31 cellular contexts compared by ENCODE assay signal in the genomic region with DNA sequence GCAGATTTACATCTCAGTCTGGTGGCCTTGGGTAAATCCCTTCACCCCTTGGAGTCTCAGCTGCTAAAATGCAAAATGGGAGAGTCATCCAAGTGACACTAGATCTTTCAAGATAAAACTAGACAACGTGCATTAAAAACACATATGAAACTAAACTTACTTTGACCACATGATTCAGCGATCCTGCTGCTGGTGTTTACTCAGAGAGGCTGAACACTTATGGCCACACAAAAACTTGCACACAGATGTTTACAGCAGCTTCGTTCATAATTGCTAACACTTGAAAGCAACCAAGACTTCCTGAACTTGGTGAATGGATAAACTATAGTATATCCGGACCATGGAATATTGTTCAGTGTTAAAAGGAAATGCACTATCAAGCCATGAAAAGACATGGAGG. TPM values are rescaled to one million over a fixed set of nuclear protein-coding genes. Genes with fewer than 3 reads are reported as not detected.
DNase-seq lines count a peak whose midpoint lies in the region; ATAC-seq, FAIRE-seq and TF ChIP-seq lines count a peak whose summit lies in the region.
"Had no signal": no experiment of that assay in that cellular context is flagged by ENCODE, and none has a peak within 500 bp of the region (broad histone marks: within the 10 kb centered on the region; RNA-seq: fewer than 3 reads in every experiment).

No MANE protein-coding gene starts in this region.

- no TSS peak for BruUV-seq in K562 (replicated peaks; lab: Mats Ljungman, UMichigan)

- intact Hi-C loops in K562 (cut with micrococcal nuclease): no loop called here

- H3K4me1 ChIP-seq in K562 (replicated peaks in 1 of 2; ENCODE audit: control insufficient read depth in 2 of 2, insufficient read depth in 2 of 2, low read length in 2 of 2): no peaks in the 10 kb centered on the region; a peak in 1 of 5 replicates
- H3K4me1 ChIP-seq in osteoblast (ENCODE audit: insufficient read depth, low read length): no peaks in the 10 kb centered on the region
- no peaks in the 10 kb centered on the region for H3K4me1 ChIP-seq in right atrium auricular region
- H3K4me1 ChIP-seq: Caco-2 had no signal

- no peaks in the 10 kb centered on the region for H3K36me3 ChIP-seq in K562 (ENCODE audit: control insufficient read depth, insufficient read depth, low read length)
- H3K36me3 ChIP-seq in osteoblast (ENCODE audit: insufficient read depth, low read length): no peaks in the 10 kb centered on the region
- no peaks in the 10 kb centered on the region for H3K36me3 ChIP-seq in right atrium auricular region

- H4K20me1 ChIP-seq in K562 (replicated peaks; ENCODE audit: control insufficient read depth, insufficient read depth, low read length) (no peaks in the 10 kb centered on the region), osteoblast (ENCODE audit: insufficient read depth, low read length) (no peaks in the 10 kb centered on the region)

- no peak for ATAC-seq in K562
- ATAC-seq: Panc1, T-helper 17 cell had no signal

- CTCF ChIA-PET in K562 (lab: Yijun Ruan, JAX; ENCODE audit: low intra/inter-chr PET ratio): no interaction called here

- H3K79me2 ChIP-seq in K562 (ENCODE audit: control insufficient read depth, insufficient read depth, low read length) (no peaks in the 10 kb centered on the region), osteoblast (ENCODE audit: insufficient read depth, low read length) (no peaks in the 10 kb centered on the region)

- H3K9me3 ChIP-seq in K562 (replicated peaks; ENCODE audit: control insufficient read depth, insufficient read depth, low read depth, low read length) (no peaks in the 10 kb centered on the region), osteoblast (ENCODE audit: low read depth, low read length) (no peaks in the 10 kb centered on the region), right atrium auricular region (no peaks in the 10 kb centered on the region)
- H3K9me3 ChIP-seq: Caco-2, SK-N-SH had no signal

- no peak overlapping the region for H3K4me2 ChIP-seq in K562 (ENCODE audit: insufficient read depth, low read length)
- no peak overlapping the region for H3K4me2 ChIP-seq in osteoblast (ENCODE audit: insufficient read depth, low read length)
- H3K4me2 ChIP-seq: SK-N-SH had no signal

- no peak overlapping the region for H3K27ac ChIP-seq in K562 (ENCODE audit: extremely low read depth, low read depth, low read length)
- H3K27ac ChIP-seq in osteoblast (ENCODE audit: low read depth, low read length): no peak overlapping the region
- no peak overlapping the region for H3K27ac ChIP-seq in right atrium auricular region

- H3K27me3 ChIP-seq in K562 (ENCODE audit: control insufficient read depth in 2 of 2, insufficient read depth in 2 of 2, low read length in 2 of 2) (peaks cover 8 to 12% of the 10 kb centered on the region in 2 experiments; a peak in 3 of 5 replicates), osteoblast (ENCODE audit: insufficient read depth, low read length) (no peaks in the 10 kb centered on the region), right atrium auricular region (no peaks in the 10 kb centered on the region)

- H2AFZ ChIP-seq in K562 (ENCODE audit: low read depth, low read length): no peak overlapping the region
- no peak overlapping the region for H2AFZ ChIP-seq in osteoblast (ENCODE audit: low read length)

- TF ChIP-seq CTCF in K562 (IDR thresholded peaks at IDR 0.05 in 2 of 3, conservative IDR thresholded peaks at IDR 0.05 in 1 of 3; ENCODE audit: insufficient read depth in 2 of 3, low read depth in 1 of 3, low read length in 3 of 3) (no peak), osteoblast (IDR thresholded peaks at IDR 0.05; ENCODE audit: extremely low read depth, low read depth, low read length) (no peak), right atrium auricular region (IDR thresholded peaks at IDR 0.05) (no peak)

- peak; percentile 28 for DNase-seq in H4 (ENCODE audit: low spot score)
- DNase-seq in NCI-H774 (lab: John Stamatoyannopoulos, UW): peak; percentile 20
- no peak for DNase-seq in K562 (ENCODE audit: extremely low read depth in 1 of 4, low spot score in 3 of 4)
- DNase-seq in iris pigment epithelial cell (ENCODE audit: low read depth): peak; percentile 3
- DNase-seq in islet precursor cell: no peak
- DNase-seq in osteoblast (ENCODE audit: insufficient read length, low spot score, missing footprints): no peak
- DNase-seq in right atrium auricular region (ENCODE audit: low spot score): no peak
- DNase-seq: C1 segment of cervical spinal cord; Caco-2; CD4-positive, alpha-beta memory T cell; DMS 273 treated with DMSO at 0.1 percent for 48 hours; DMS79; GF-D8; KG1; NCI-H1092; NCI-H1417 treated with DMSO at 0.1 percent for 48 hours; NCI-H1694 treated with DMSO at 0.1 percent for 48 hours; NCI-H2081 treated with DMSO at 0.1 percent for 48 hours; NCI-H2171; NCI-H345; NCI-H524 treated with DMSO at 0.1 percent for 48 hours; NCI-H82; SHP77 treated with DMSO at 0.1 percent for 48 hours; SK-N-SH; SW 1271; T-helper 17 cell had no signal

- no peak for TF ChIP-seq EP300 in K562 (IDR thresholded peaks at IDR 0.05; ENCODE audit: low read length)

- POLR2A ChIA-PET in K562 (lab: Yijun Ruan, JAX): no interaction called here

- H3K9me1 ChIP-seq in K562 (ENCODE audit: control insufficient read depth, insufficient read depth, low read length): no peaks in the 10 kb centered on the region

- 0% methylated on average over 4 of the region's 4 CpGs for WGBS in K562 (ENCODE audit: insufficient coverage, low coverage, missing lambda C conversion rate)

- H3K4me3 ChIP-seq in K562 (no peak overlapping the region), osteoblast (ENCODE audit: insufficient read depth, low read length) (no peak overlapping the region), right atrium auricular region (no peak overlapping the region)

- in situ Hi-C loops in K562 (cut with MboI): no loop called here

- no peak overlapping the region for H3K9ac ChIP-seq in K562 (ENCODE audit: insufficient read depth in 1 of 2, low read depth in 2 of 2, low read length in 2 of 2)
- H3K9ac ChIP-seq: SK-N-SH had no signal

- TF ChIP-seq RAD21 in K562 (CRISPR knock-in tag; conservative IDR thresholded peaks at IDR 0.05 in 1 of 2, IDR thresholded peaks at IDR 0.05 in 1 of 2): no peak

- TF ChIP-seq POLR2A in K562 (conservative IDR thresholded peaks at IDR 0.05): no peak

- FAIRE-seq in K562 (lab: Jason Lieb, UNC): no peak
- FAIRE-seq: GM12891, GM19239, H54 had no signal

TF ChIP-seq in K562, 482 proteins besides CTCF, POLR2A, EP300 and RAD21:
- peak; percentile 27; the same call in 1 of the 2 replicates for TF ChIP-seq FOSL1 (tag; conservative IDR thresholded peaks at IDR 0.05)
- peak; percentile 84 for TF ChIP-seq MAFG (tag; conservative IDR thresholded peaks at IDR 0.05)
- TF ChIP-seq FOXA3 (CRISPR knock-in tag; conservative IDR thresholded peaks at IDR 0.05 in 1 of 2, IDR thresholded peaks at IDR 0.05 in 1 of 2): peak in 1 of 2 experiments; percentile 86; a peak in 2 of 4 replicates
- TF ChIP-seq CBX3 (IDR thresholded peaks at IDR 0.05; ENCODE audit: borderline replicate concordance in 1 of 2, low read length in 2 of 2): no peak
- TF ChIP-seq ZNF316 (IDR thresholded peaks at IDR 0.05): peak; percentile 14; the same call in 1 of the 2 replicates
- TF ChIP-seq, protein P1, sequence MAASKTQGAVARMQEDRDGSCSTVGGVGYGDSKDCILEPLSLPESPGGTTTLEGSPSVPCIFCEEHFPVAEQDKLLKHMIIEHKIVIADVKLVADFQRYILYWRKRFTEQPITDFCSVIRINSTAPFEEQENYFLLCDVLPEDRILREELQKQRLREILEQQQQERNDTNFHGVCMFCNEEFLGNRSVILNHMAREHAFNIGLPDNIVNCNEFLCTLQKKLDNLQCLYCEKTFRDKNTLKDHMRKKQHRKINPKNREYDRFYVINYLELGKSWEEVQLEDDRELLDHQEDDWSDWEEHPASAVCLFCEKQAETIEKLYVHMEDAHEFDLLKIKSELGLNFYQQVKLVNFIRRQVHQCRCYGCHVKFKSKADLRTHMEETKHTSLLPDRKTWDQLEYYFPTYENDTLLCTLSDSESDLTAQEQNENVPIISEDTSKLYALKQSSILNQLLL (CRISPR knock-in tag; IDR thresholded peaks at IDR 0.05; ENCODE audit: borderline replicate concordance): no peak
- no peak for TF ChIP-seq ZFPM2 (CRISPR knock-in tag; IDR thresholded peaks at IDR 0.05)
- TF ChIP-seq PPARD (CRISPR knock-in tag; IDR thresholded peaks at IDR 0.05): no peak
- no peak for TF ChIP-seq ZNF165 (CRISPR knock-in tag; IDR thresholded peaks at IDR 0.05; ENCODE audit: borderline replicate concordance)
- TF ChIP-seq TSC22D4 (tag; IDR thresholded peaks at IDR 0.05): no peak
TF ChIP-seq in K562: peak in this region for 4.

RNA-seq across cellular contexts. Expression of a gene that starts 55.3 kb away (rescaled TPM):
- not detected in 2 replicates for total RNA-seq in H4 (2014; rRNA removed; shearing (Covaris generic))
- total RNA-seq in K562 (2011; cell fraction: chromatin; rRNA removed; ENCODE audit: low replicate concordance): not detected in 2 replicates
- total RNA-seq in K562 (2011; cell fraction: nucleolus; rRNA removed): not detected in 2 replicates
- not detected in 2 replicates for total RNA-seq in K562 (2011; cell fraction: nucleoplasm; rRNA removed)
- total RNA-seq in K562 (2014; rRNA removed): not detected in 2 replicates
- not detected in 2 replicates for total RNA-seq in K562 (2014; rRNA removed; fragmentation: Illumina TruSeq; extraction: Trizol)
- not detected in 2 replicates for total RNA-seq in K562 (2015; rRNA removed; fragmentation: Illumina TruSeq; extraction: Trizol)
- total RNA-seq in K562 (2021): not detected in 2 replicates
- polyA plus RNA-seq in K562 (2011; rRNA removed): not detected in 2 replicates
- not detected in 2 replicates for polyA plus RNA-seq in K562 (2011; cell fraction: cytosol; rRNA removed)
- not detected in 2 replicates for polyA plus RNA-seq in K562 (2011; cell fraction: nucleus; rRNA removed)
- not detected in 2 replicates for polyA plus RNA-seq in K562 (2012)
- not detected in 2 replicates for polyA plus RNA-seq in K562 (2014; fragmentation: Illumina TruSeq; extraction: Trizol)
- not detected for polyA plus RNA-seq in K562 (2014; fragmentation: Nextera tagmentation; extraction: Ambion mirVana)
- not detected in 2 replicates for polyA plus RNA-seq in K562 (2014; rRNA removed)
- not detected in 2 replicates for polyA minus RNA-seq in K562 (2011; rRNA and poly(A)+ RNA removed)
- not detected in 2 replicates for polyA minus RNA-seq in K562 (2011; cell fraction: cytosol; rRNA and poly(A)+ RNA removed)
- polyA minus RNA-seq in K562 (2011; cell fraction: nucleus; rRNA and poly(A)+ RNA removed): not detected in 2 replicates
- total RNA-seq in osteoblast: not detected in 2 replicates
- total RNA-seq in right atrium auricular region: not detected
- total RNA-seq: A673; Caco-2; CD4-positive, alpha-beta memory T cell; T-helper 17 cell had no signal
- polyA plus RNA-seq: CD4-positive, alpha-beta memory T cell; SK-N-SH had no signal

Comparison
In these comparisons a context has a peak if more than half of its experiments do, and no peak if none do; other contexts are left out.
1. DNase-seq: peak in H4 (single experiment), NCI-H774 (single experiment) and iris pigment epithelial cell (single experiment); none in K562 (0 of 4), islet precursor cell (single experiment), osteoblast (single experiment) and right atrium auricular region (single experiment).